1 cellular context compared by ENCODE assay signal in genomic region chr3:138818175-138818574, GRCh38.
TF ChIP-seq lines count a peak whose summit lies in the region.

No MANE protein-coding gene starts in this region.

TF ChIP-seq in HepG2, 621 proteins besides CTCF, POLR2A, EP300 and RAD21 (continued from another document):
- no peak for TF ChIP-seq THYN1 (CRISPR knock-in tag; IDR thresholded peaks at IDR 0.05; ENCODE audit: borderline replicate concordance, low read depth)
- no peak for TF ChIP-seq YY1 (IDR thresholded peaks at IDR 0.05; ENCODE audit: insufficient read depth, insufficient replicate concordance, low read depth, low read length)
